17 cellular contexts compared by ENCODE assay signal in genomic region chr13:109425821-109426689, GRCh38.
DNase-seq lines count a peak whose midpoint lies in the region; ATAC-seq and TF ChIP-seq lines count a peak whose summit lies in the region.
"Had no signal": no experiment of that assay in that cellular context is flagged by ENCODE, and none has a peak within 500 bp of the region (broad histone marks: within the 10 kb centered on the region; RNA-seq: fewer than 3 reads in every experiment).

No MANE protein-coding gene starts in this region.

- DNase-seq in A673 (ENCODE audit: low spot score) (peak; percentile 96), SK-N-MC (ENCODE audit: low read depth, low spot score) (peak; percentile 99), coronary artery (ENCODE audit: low spot score) (no peak)
- DNase-seq: C1 segment of cervical spinal cord; Calu3; CD4-positive, alpha-beta memory T cell; COR-L47; DMS53; DMS79 treated with DMSO at 0.1 percent for 48 hours; GF-D8; GOT3; H7; HCEC 1CT had no signal

- H3K36me3 ChIP-seq in A673 (ENCODE audit: insufficient read depth, low read length, poor library complexity, severe bottlenecking): no peaks in the 10 kb centered on the region
- peaks cover 5% of the 10 kb centered on the region; the same call in 1 of the 2 replicates for H3K36me3 ChIP-seq in BLaER1
- no peaks in the 10 kb centered on the region for H3K36me3 ChIP-seq in SK-N-MC (ENCODE audit: insufficient read depth, low read length)
- no peaks in the 10 kb centered on the region for H3K36me3 ChIP-seq in neuron (ENCODE audit: insufficient read depth, low read length)

- POLR2A ChIA-PET in A673 (lab: Charles Lee; ENCODE audit: low non-redundant PET): interaction anchor here (0.6 to 1.1 kb wide), 5 partner anchors 14 to 480 kb away, joined by 3 to 14 read pairs (median 5); no protein-coding TSS in a partner anchor

- ATAC-seq in HG03196 (IDR thresholded peaks at IDR 0.05; ENCODE audit: unreplicated experiment): no peak
- ATAC-seq in GM21447 (IDR thresholded peaks at IDR 0.05; ENCODE audit: unreplicated experiment): no peak

- CTCF ChIA-PET in A673 (lab: Charles Lee): interaction anchor here (1.0 to 1.3 kb wide), 3 partner anchors 318 to 511 kb away, joined by 3 to 4 read pairs (median 3); no protein-coding TSS in a partner anchor

- no peaks in the 10 kb centered on the region for H3K27me3 ChIP-seq in A673 (replicated peaks; ENCODE audit: insufficient read depth, low read depth, low read length, poor library complexity)
- no peaks in the 10 kb centered on the region for H3K27me3 ChIP-seq in BLaER1
- H3K27me3 ChIP-seq in neuron (ENCODE audit: insufficient read depth, low read length): no peaks in the 10 kb centered on the region

- BruUV-seq in A673 (replicated peaks; lab: Mats Ljungman, UMichigan): no TSS peak

- H2AFZ ChIP-seq in neuron (ENCODE audit: low read depth, low read length): peak overlapping the region; percentile 18

- intact Hi-C loops in A673 (cut with micrococcal nuclease; ENCODE audit: unreplicated experiment): loop anchor here (1.0 to 5.0 kb wide), 11 partner anchors 226 to 1159 kb away; no protein-coding TSS in a partner anchor

- no peak overlapping the region for H3K4me3 ChIP-seq in A673 (ENCODE audit: low read depth, low read length, poor library complexity, severe bottlenecking)
- H3K4me3 ChIP-seq in BLaER1: no peak overlapping the region
- peak overlapping the region; percentile 73 for H3K4me3 ChIP-seq in SK-N-MC
- H3K4me3 ChIP-seq in neuron (ENCODE audit: low read length): no peak overlapping the region
- no peak overlapping the region for H3K4me3 ChIP-seq in coronary artery

- peaks cover 11% of the 10 kb centered on the region for H3K9me3 ChIP-seq in A673 (ENCODE audit: low read depth, low read length, poor library complexity, severe bottlenecking)
- peaks cover 32% of the 10 kb centered on the region for H3K9me3 ChIP-seq in BLaER1
- H3K9me3 ChIP-seq in SK-N-MC (ENCODE audit: low read depth, low read length): peaks cover 2% of the 10 kb centered on the region; the same call in 1 of the 2 replicates
- no peaks in the 10 kb centered on the region for H3K9me3 ChIP-seq in neuron (ENCODE audit: low read length)

- H3K4me2 ChIP-seq in BLaER1: peak overlapping the region; percentile 80

- no peaks in the 10 kb centered on the region for H4K20me1 ChIP-seq in BLaER1

- TF ChIP-seq CTCF in A673 (conservative IDR thresholded peaks at IDR 0.05; ENCODE audit: low read depth, low read length) (no peak), coronary artery (IDR thresholded peaks at IDR 0.05) (no peak)

- H3K9ac ChIP-seq in BLaER1 (no peak overlapping the region), SK-N-MC (ENCODE audit: insufficient read length) (peak overlapping the region; percentile 92)

- H3K27ac ChIP-seq in A673 (ENCODE audit: low read depth, low read length, poor library complexity, severe bottlenecking) (peak overlapping the region; percentile 99), BLaER1 (no peak overlapping the region), SK-N-MC (peak overlapping the region; percentile 100), coronary artery (no peak overlapping the region)

- peaks cover 30% of the 10 kb centered on the region for H3K4me1 ChIP-seq in A673 (ENCODE audit: insufficient read depth, low read length, poor library complexity, severe bottlenecking)
- H3K4me1 ChIP-seq in BLaER1: peaks cover 34% of the 10 kb centered on the region
- peaks cover 14% of the 10 kb centered on the region for H3K4me1 ChIP-seq in neuron (ENCODE audit: insufficient read depth, low read length)

Comparison
In these comparisons a context has a peak if more than half of its experiments do, and no peak if none do; other contexts are left out.
1. H3K27ac ChIP-seq: peak in A673 (single experiment) and SK-N-MC (single experiment); none in BLaER1 (single experiment) and coronary artery (0 of 2).